Comparison of ENCODE assay signal across 8 cellular contexts in genomic region chr4:7295917-7296660, GRCh38.
DNase-seq lines count a peak whose midpoint lies in the region; ATAC-seq, FAIRE-seq and TF ChIP-seq lines count a peak whose summit lies in the region.

No MANE protein-coding gene starts in this region.

- H3K27me3 ChIP-seq in AG04450 (ENCODE audit: control insufficient read depth, insufficient read depth, low read length) = peaks cover 19% of the 10 kb centered on the region
- peaks cover 11 to 46% of the 10 kb centered on the region in 2 experiments; a peak in 4 of 5 replicates for H3K27me3 ChIP-seq in K562 (ENCODE audit: control insufficient read depth in 2 of 2, insufficient read depth in 2 of 2, low read length in 2 of 2)
- peaks cover 11 to 70% of the 10 kb centered on the region in 2 experiments; a peak in 4 of 5 replicates for H3K27me3 ChIP-seq in HepG2 (ENCODE audit: control insufficient read depth in 1 of 2, insufficient read depth in 2 of 2, low read length in 2 of 2)

- no peaks in the 10 kb centered on the region for H3K4me1 ChIP-seq in HEK293 (ENCODE audit: control insufficient read depth, insufficient read depth, low read length)
- H3K4me1 ChIP-seq in K562 (replicated peaks in 1 of 2; ENCODE audit: control insufficient read depth in 2 of 2, insufficient read depth in 2 of 2, low read length in 2 of 2) = no peaks in the 10 kb centered on the region
- no peaks in the 10 kb centered on the region for H3K4me1 ChIP-seq in HepG2 (ENCODE audit: insufficient read depth, low read length)

- TF ChIP-seq EP300 in K562 (IDR thresholded peaks at IDR 0.05; ENCODE audit: low read length) = no peak
- TF ChIP-seq EP300 in HepG2 (IDR thresholded peaks at IDR 0.05; ENCODE audit: low read depth in 2 of 2, low read length in 2 of 2) = no peak
- no peak for TF ChIP-seq EP300 in HepG2 (CRISPR knock-in tag; IDR thresholded peaks at IDR 0.05; ENCODE audit: borderline replicate concordance)

- H3K79me2 ChIP-seq in K562 (ENCODE audit: control insufficient read depth, insufficient read depth, low read length) = no peaks in the 10 kb centered on the region
- H3K79me2 ChIP-seq in HepG2 (ENCODE audit: insufficient read depth, low read length) = no peaks in the 10 kb centered on the region

- ATAC-seq in K562 (peak; percentile 74), HepG2 (peak; percentile 63; the same call in 2 of the 3 replicates), HG03097 (IDR thresholded peaks at IDR 0.05; ENCODE audit: low FRiP score, unreplicated experiment) (no peak), GM19351 (IDR thresholded peaks at IDR 0.05; ENCODE audit: unreplicated experiment) (no peak)

- in situ Hi-C loops in K562 (cut with MboI) (no loop called here), HepG2 (cut with HindIII; ENCODE audit: extremely low pct_ligation_motif_present, low pct_unique_long_range_greater_than_20kb) (no loop called here)

- BruUV-seq in K562 (replicated peaks; lab: Mats Ljungman, UMichigan) = no TSS peak
- no TSS peak for BruUV-seq in HepG2 (replicated peaks; lab: Mats Ljungman, UMichigan)

- no peak overlapping the region for H3K4me3 ChIP-seq in AG04450 (ENCODE audit: low read depth, low read length)
- no peak overlapping the region for H3K4me3 ChIP-seq in HEK293 (ENCODE audit: low read depth, low read length)
- no peak overlapping the region for H3K4me3 ChIP-seq in K562
- no peak overlapping the region for H3K4me3 ChIP-seq in HepG2 (replicated peaks in 1 of 3; ENCODE audit: insufficient read depth in 1 of 3, low read depth in 2 of 3, low read length in 3 of 3)

- H3K4me2 ChIP-seq in K562 (ENCODE audit: insufficient read depth, low read length) (no peak overlapping the region), HepG2 (ENCODE audit: low read depth, low read length) (no peak overlapping the region)

- WGBS in K562 (ENCODE audit: insufficient coverage, low coverage, missing lambda C conversion rate) = 3% methylated on average over 17 of the region's 19 CpGs
- 28% methylated on average over 11 of the region's 19 CpGs for WGBS in HepG2 (ENCODE audit: low lambda C conversion rate)

- H2AFZ ChIP-seq in K562 (ENCODE audit: low read depth, low read length) (no peak overlapping the region), HepG2 (ENCODE audit: low read length) (no peak overlapping the region)

- H3K9ac ChIP-seq in K562 (ENCODE audit: insufficient read depth in 1 of 2, low read depth in 2 of 2, low read length in 2 of 2) = no peak overlapping the region
- H3K9ac ChIP-seq in HepG2 (ENCODE audit: insufficient read depth, low read depth, low read length) = no peak overlapping the region

- H3K27ac ChIP-seq in AG04450 (ENCODE audit: low read depth, low read length) (no peak overlapping the region), HEK293 (ENCODE audit: extremely low read depth, low read depth, low read length) (no peak overlapping the region), K562 (ENCODE audit: extremely low read depth, low read depth, low read length) (no peak overlapping the region), HepG2 (ENCODE audit: extremely low read length, insufficient read depth, low read length) (no peak overlapping the region)

- H3K9me1 ChIP-seq in K562 (ENCODE audit: control insufficient read depth, insufficient read depth, low read length) = no peaks in the 10 kb centered on the region

- peak; percentile 47 to 66 for TF ChIP-seq RAD21 in K562 (CRISPR knock-in tag; conservative IDR thresholded peaks at IDR 0.05 in 1 of 2, IDR thresholded peaks at IDR 0.05 in 1 of 2)
- peak; percentile 59 for TF ChIP-seq RAD21 in HepG2 (CRISPR knock-in tag; IDR thresholded peaks at IDR 0.05)

- TF ChIP-seq POLR2A in K562 (conservative IDR thresholded peaks at IDR 0.05) = no peak
- no peak for TF ChIP-seq POLR2A in HepG2 (IDR thresholded peaks at IDR 0.05; ENCODE audit: insufficient read depth in 1 of 2, low read depth in 2 of 2, low read length in 2 of 2)

- H4K20me1 ChIP-seq in K562 (replicated peaks; ENCODE audit: control insufficient read depth, insufficient read depth, low read length) = peaks cover 6% of the 10 kb centered on the region; the same call in 1 of the 2 replicates
- H4K20me1 ChIP-seq in HepG2 (ENCODE audit: insufficient read depth, low read length) = peaks cover 3% of the 10 kb centered on the region; the same call in 1 of the 2 replicates

- DNase-seq in AG04450 (ENCODE audit: low read depth, low spot score) (no peak), K562 (ENCODE audit: extremely low read depth in 1 of 4, low spot score in 3 of 4) (peak; percentile 35 to 44 (median 36)), HepG2 (ENCODE audit: low spot score) (no peak), NCI-H510A treated with DMSO at 0.1 percent for 48 hours (lab: John Stamatoyannopoulos, UW) (no peak), urothelium cell line (ENCODE audit: low spot score) (no peak)

- TF ChIP-seq CTCF in AG04450 (IDR thresholded peaks at IDR 0.05; ENCODE audit: low read depth, low read length) (peak; percentile 73), HEK293 (tag by site-specific recombination; IDR thresholded peaks at IDR 0.05) (no peak), K562 (IDR thresholded peaks at IDR 0.05 in 2 of 3, conservative IDR thresholded peaks at IDR 0.05 in 1 of 3; ENCODE audit: insufficient read depth in 2 of 3, low read depth in 1 of 3, low read length in 3 of 3) (peak; percentile 57 to 68 (median 61)), HepG2 (CRISPR knock-in tag; IDR thresholded peaks at IDR 0.05) (peak; percentile 74)

- H3K36me3 ChIP-seq in HEK293 (ENCODE audit: control insufficient read depth in 2 of 2, insufficient read depth in 1 of 2, low read length in 2 of 2) = no peaks in the 10 kb centered on the region
- no peaks in the 10 kb centered on the region for H3K36me3 ChIP-seq in K562 (ENCODE audit: control insufficient read depth, insufficient read depth, low read length)
- H3K36me3 ChIP-seq in HepG2 (replicated peaks in 1 of 2; ENCODE audit: control insufficient read depth in 1 of 2, insufficient read depth in 2 of 2, low read length in 2 of 2) = no peaks in the 10 kb centered on the region

- FAIRE-seq in K562 (lab: Jason Lieb, UNC) (no peak), HepG2 (lab: Jason Lieb, UNC) (no peak), urothelium cell line (lab: Jason Lieb, UNC) (no peak)

- POLR2A ChIA-PET in AG04450 (lab: Yijun Ruan, JAX) (no interaction called here), HEK293 (lab: Yijun Ruan, JAX) (no interaction called here), K562 (lab: Yijun Ruan, JAX) (interaction anchor here (0.7 kb wide), 1 partner anchor 8 kb away, joined by 3 read pairs; no protein-coding TSS in a partner anchor), HepG2 (lab: Yijun Ruan, JAX) (no interaction called here)

- CTCF ChIA-PET in AG04450 (lab: Charles Lee) = interaction anchor here (0.7 to 3.5 kb wide), 5 partner anchors 20 to 168 kb away, joined by 3 to 31 read pairs (median 4); partner anchors contain the start of gene SORCS2
- CTCF ChIA-PET in HEK293 (lab: Yijun Ruan, JAX) = interaction anchor here (0.6 to 1.4 kb wide), 10 partner anchors 11 to 529 kb away, joined by 3 to 17 read pairs (median 3); partner anchors contain the start of gene SORCS2
- CTCF ChIA-PET in K562 (lab: Yijun Ruan, JAX; ENCODE audit: low intra/inter-chr PET ratio) = interaction anchor here (1.0 kb wide), 1 partner anchor 104 kb away, joined by 3 read pairs; the partner anchor contains the start of gene SORCS2
- CTCF ChIA-PET in HepG2 (lab: Yijun Ruan, JAX; ENCODE audit: low intra/inter-chr PET ratio, low total read pairs) = interaction anchor here (0.8 to 1.1 kb wide), 2 partner anchors 102 to 104 kb away, joined by 3 to 4 read pairs; partner anchors contain the start of gene SORCS2

- no peaks in the 10 kb centered on the region; the same call in 1 of the 2 replicates for H3K9me3 ChIP-seq in AG04450 (ENCODE audit: control insufficient read depth, insufficient read depth, low read length)
- H3K9me3 ChIP-seq in HEK293 (ENCODE audit: control insufficient read depth, insufficient read depth, low read depth, low read length) = no peaks in the 10 kb centered on the region
- H3K9me3 ChIP-seq in K562 (replicated peaks; ENCODE audit: control insufficient read depth, insufficient read depth, low read depth, low read length) = no peaks in the 10 kb centered on the region
- no peaks in the 10 kb centered on the region for H3K9me3 ChIP-seq in HepG2 (ENCODE audit: low read length)

- intact Hi-C loops in K562 (cut with micrococcal nuclease) (loop anchor here (10.0 kb wide), 1 partner anchor 101 kb away; the partner anchor contains the start of gene SORCS2), HepG2 (cut with micrococcal nuclease; ENCODE audit: unreplicated experiment) (loop anchor here (1.0 kb wide), 1 partner anchor 104 kb away; the partner anchor contains the start of gene SORCS2)

TF ChIP-seq in HEK293, 187 proteins besides CTCF, POLR2A, EP300 and RAD21 (continues in another document):
- TF ChIP-seq ZNF521 (tag by site-specific recombination; IDR thresholded peaks at IDR 0.05) = no peak
- TF ChIP-seq GLIS2 (tag by site-specific recombination; IDR thresholded peaks at IDR 0.05) = peak; percentile 50; the same call in 1 of the 2 replicates
- TF ChIP-seq ZNF654 (tag by site-specific recombination; IDR thresholded peaks at IDR 0.05; ENCODE audit: low read depth) = peak; percentile 30
- TF ChIP-seq ZNF423 (tag by site-specific recombination; IDR thresholded peaks at IDR 0.05) = peak; percentile 56; the same call in 1 of the 2 replicates
- no peak for TF ChIP-seq ZNF416 (tag by site-specific recombination; IDR thresholded peaks at IDR 0.05)
- TF ChIP-seq ZIC2 (tag by site-specific recombination; IDR thresholded peaks at IDR 0.05) = 0 out of 2 replicates have a peak, but pooled peaks have one; percentile 18

TF ChIP-seq in HepG2, 621 proteins besides CTCF, POLR2A, EP300 and RAD21 (continues in another document):
- TF ChIP-seq IRF9 (CRISPR knock-in tag; IDR thresholded peaks at IDR 0.05; ENCODE audit: borderline replicate concordance) = 0 out of 2 replicates have a peak, but pooled peaks have one; percentile 10
- TF ChIP-seq SMC3 (IDR thresholded peaks at IDR 0.05; ENCODE audit: low read length) = 0 out of 2 replicates have a peak, but pooled peaks have one; percentile 8
- no peak for TF ChIP-seq KDM2A (CRISPR knock-in tag; IDR thresholded peaks at IDR 0.05; ENCODE audit: borderline replicate concordance, low read depth)
- TF ChIP-seq NCOA2 (CRISPR knock-in tag; IDR thresholded peaks at IDR 0.05) = no peak

Comparison
In these comparisons a context has a peak if more than half of its experiments do, and no peak if none do; other contexts are left out.
1. DNase-seq: peak in K562 (4 of 4); none in AG04450 (single experiment), HepG2 (single experiment), NCI-H510A treated with DMSO at 0.1 percent for 48 hours (single experiment) and urothelium cell line (single experiment).
2. ATAC-seq: peak in K562 (single experiment) and HepG2 (single experiment); none in HG03097 (single experiment) and GM19351 (single experiment).